ENCODE assay signal across 8 cellular contexts in genomic region chr4:38310446-38311043, GRCh38.
A peak's percentile ranks its signal among the peaks of the same experiment; 100 is the strongest.
DNase-seq lines count a peak whose midpoint lies in the region; ATAC-seq and TF ChIP-seq lines count a peak whose summit lies in the region.

No MANE protein-coding gene starts in this region.

- intact Hi-C loops in CD8-positive, alpha-beta T cell (cut with DNase I, micrococcal nuclease): loop anchor here (1.0 to 10.0 kb wide), 5 partner anchors 9 to 874 kb away; partner anchors contain the start of gene WDR19 (in 1 of the 2)

- no peaks in the 10 kb centered on the region for H3K36me3 ChIP-seq in CD8-positive, alpha-beta T cell (ENCODE audit: insufficient read depth, low read length)

- H3K27me3 ChIP-seq in CD8-positive, alpha-beta T cell (ENCODE audit: insufficient read depth, low read length): no peaks in the 10 kb centered on the region

- H3K9me3 ChIP-seq in CD8-positive, alpha-beta T cell (ENCODE audit: low read length): no peaks in the 10 kb centered on the region

- H3K27ac ChIP-seq in CD8-positive, alpha-beta T cell (ENCODE audit: low read depth, low read length): peak overlapping the region; percentile 6

- DNase-seq in CD8-positive, alpha-beta T cell: peak; percentile 19 to 75 (median 50)
- DNase-seq in NAMALWA (ENCODE audit: low spot score) (peak; percentile 54), occipital lobe (lab: John Stamatoyannopoulos, UW) (no peak), middle frontal gyrus (ENCODE audit: extremely low spot score, low spot score) (no peak), GOT3 (lab: John Stamatoyannopoulos, UW) (no peak)
- peak; percentile 71 to 81 for DNase-seq in activated naive CD4-positive, alpha-beta T cell treated with anti-CD3 and anti-CD28 coated beads, Interleukin-2, amount 50 U/mL, for 72 hours (ENCODE audit: low spot score in 2 of 2)
- peak; percentile 81 for DNase-seq in stimulated activated CD4-positive, alpha-beta T cell treated with anti-CD3 and anti-CD28 coated beads, Interleukin-4, amount 100 ng/mL, for 24 hours

- CTCF ChIA-PET in CD8-positive, alpha-beta T cell (lab: Charles Lee): interaction anchor here (1.0 to 3.1 kb wide), 8 partner anchors 8 to 421 kb away, joined by 3 to 27 read pairs (median 4); no protein-coding TSS in a partner anchor

- ATAC-seq in CD8-positive, alpha-beta T cell: peak; percentile 96
- peak; percentile 85 for ATAC-seq in GM21619 (IDR thresholded peaks at IDR 0.05; ENCODE audit: unreplicated experiment)
- peak; percentile 89 for ATAC-seq in activated naive CD4-positive, alpha-beta T cell treated with anti-CD3 and anti-CD28 coated beads, Interleukin-2, amount 50 U/mL, for 72 hours

- POLR2A ChIA-PET in CD8-positive, alpha-beta T cell (lab: Charles Lee): interaction anchor here (1.1 to 1.2 kb wide), 4 partner anchors 9 to 363 kb away, joined by 3 to 9 read pairs (median 6); no protein-coding TSS in a partner anchor

- H3K4me3 Mint-ChIP-seq in CD8-positive, alpha-beta T cell: peak overlapping the region; percentile 54

- H3K9me3 Mint-ChIP-seq in CD8-positive, alpha-beta T cell: no peaks in the 10 kb centered on the region
- H3K9me3 Mint-ChIP-seq in activated naive CD4-positive, alpha-beta T cell treated with anti-CD3 and anti-CD28 coated beads, Interleukin-2, amount 50 U/mL, for 72 hours: peaks cover 0 to 11% of the 10 kb centered on the region in 2 donors

- no peaks in the 10 kb centered on the region for H3K27me3 Mint-ChIP-seq in CD8-positive, alpha-beta T cell (ENCODE audit: low read depth)

- peak overlapping the region; percentile 90 for H3K27ac Mint-ChIP-seq in CD8-positive, alpha-beta T cell
- peak overlapping the region; percentile 58 to 66 for H3K27ac Mint-ChIP-seq in activated naive CD4-positive, alpha-beta T cell treated with anti-CD3 and anti-CD28 coated beads, Interleukin-2, amount 50 U/mL, for 72 hours

- H3K4me1 ChIP-seq in CD8-positive, alpha-beta T cell (ENCODE audit: insufficient read depth, low read length): peaks cover 38% of the 10 kb centered on the region

- no peak overlapping the region for H3K4me3 ChIP-seq in CD8-positive, alpha-beta T cell (ENCODE audit: low read depth, low read length)

- no peak for TF ChIP-seq CTCF in CD8-positive, alpha-beta T cell (IDR thresholded peaks at IDR 0.05)

- H3K4me1 Mint-ChIP-seq in CD8-positive, alpha-beta T cell (ENCODE audit: low read depth): peaks cover 47% of the 10 kb centered on the region

- H3K36me3 Mint-ChIP-seq in CD8-positive, alpha-beta T cell: no peaks in the 10 kb centered on the region
- H3K36me3 Mint-ChIP-seq in activated naive CD4-positive, alpha-beta T cell treated with anti-CD3 and anti-CD28 coated beads, Interleukin-2, amount 50 U/mL, for 72 hours: peaks cover 12 to 16% of the 10 kb centered on the region in 2 donors

Comparison
In these comparisons a context has a peak if more than half of its experiments do, and no peak if none do; other contexts are left out.
1. DNase-seq: peak in CD8-positive, alpha-beta T cell (7 of 7), NAMALWA (single experiment), activated naive CD4-positive, alpha-beta T cell treated with anti-CD3 and anti-CD28 coated beads, Interleukin-2, amount 50 U/mL, for 72 hours (2 of 2) and stimulated activated CD4-positive, alpha-beta T cell treated with anti-CD3 and anti-CD28 coated beads, Interleukin-4, amount 100 ng/mL, for 24 hours (single experiment); none in occipital lobe (single experiment), middle frontal gyrus (single experiment) and GOT3 (single experiment).
2. Peak in every context shown above with its lines, with median percentiles within 50 percentile points of each other: ATAC-seq.